Comparison of ENCODE assay signal across 24 cellular contexts in the genomic region with DNA sequence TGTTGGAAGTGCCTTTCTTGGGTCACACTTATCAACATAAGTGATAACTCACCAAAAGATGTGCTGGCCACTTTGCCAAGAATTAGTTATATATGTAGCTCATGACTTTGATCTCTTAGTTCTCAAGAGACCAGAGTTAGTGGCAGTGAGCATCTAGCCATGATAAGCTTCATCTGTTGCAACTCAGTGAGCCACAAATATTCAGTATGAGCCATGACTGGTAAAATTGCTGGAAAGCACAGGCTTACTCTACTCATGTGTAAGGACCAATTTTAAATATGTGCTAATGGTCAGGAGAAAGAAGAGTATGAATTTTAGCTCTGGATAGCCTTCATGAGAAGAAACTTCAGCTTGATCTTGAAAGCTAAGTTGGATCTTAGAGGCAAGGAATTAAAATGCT. TPM values are rescaled to one million over a fixed set of nuclear protein-coding genes. Genes with fewer than 3 reads are reported as not detected.
DNase-seq lines count a peak whose midpoint lies in the region; TF ChIP-seq lines count a peak whose summit lies in the region.
"Had no signal": no experiment of that assay in that cellular context is flagged by ENCODE, and none has a peak within 500 bp of the region (broad histone marks: within the 10 kb centered on the region; RNA-seq: fewer than 3 reads in every experiment).

No MANE protein-coding gene starts in this region.

- H3K27ac ChIP-seq in PC-9, result no peak overlapping the region
- H3K27ac ChIP-seq: GM23248 had no signal

- no peak overlapping the region for H2AFZ ChIP-seq in PC-9
- H2AFZ ChIP-seq: GM23248 had no signal

- no peaks in the 10 kb centered on the region for H4K20me1 ChIP-seq in PC-9 (ENCODE audit: insufficient read depth)

- H3K4me1 ChIP-seq in PC-9 (replicated peaks; ENCODE audit: insufficient read depth), result no peaks in the 10 kb centered on the region

- DNase-seq in amniotic epithelial cell (ENCODE audit: low read depth) (peak; percentile 58), epithelial cell of esophagus (ENCODE audit: low read depth) (peak; percentile 38), kidney glomerular epithelial cell (lab: John Stamatoyannopoulos, UW) (peak; percentile 5), NCI-H2107 (lab: John Stamatoyannopoulos, UW) (no peak), SW480 (ENCODE audit: low spot score) (no peak), PC-9 (no peak), NCI-H82 treated with DMSO at 0.1 percent for 48 hours (lab: John Stamatoyannopoulos, UW; ENCODE audit: unreplicated experiment) (no peak)
- DNase-seq: C1 segment of cervical spinal cord; CD4-positive, alpha-beta memory T cell; DMS53; H7; NCI-H1092; NCI-H1417 treated with DMSO at 0.1 percent for 48 hours; NCI-H1694 treated with DMSO at 0.1 percent for 48 hours; NCI-H2171 treated with DMSO at 0.1 percent for 48 hours; NCI-H524 treated with DMSO at 0.1 percent for 48 hours; NCI-H774; NK-92 treated with Interleukin-12 subunit alpha and Interleukin-12 subunit beta, amount 100 ng/mL, for 24 hours; Right ventricle myocardium superior; RPMI8226 had no signal

- no peaks in the 10 kb centered on the region for H3K36me3 ChIP-seq in PC-9 (ENCODE audit: low read depth)

- H3K4me2 ChIP-seq in PC-9, result no peak overlapping the region

- TF ChIP-seq CTCF in epithelial cell of esophagus (IDR thresholded peaks at IDR 0.05; ENCODE audit: insufficient read depth, low read depth, low read length, missing control alignments) (no peak), PC-9 (conservative IDR thresholded peaks at IDR 0.05) (no peak)

- H3F3A ChIP-seq in PC-9 (ENCODE audit: insufficient read depth, low read depth), result no peaks in the 10 kb centered on the region

- H3K79me2 ChIP-seq in PC-9 (ENCODE audit: low read depth), result no peaks in the 10 kb centered on the region

- CTCF ChIA-PET in PC-9 (lab: Charles Lee), result no interaction called here

- BruUV-seq in PC-9 (replicated peaks; lab: Mats Ljungman, UMichigan), result no TSS peak

- H3K27me3 ChIP-seq in PC-9 (ENCODE audit: insufficient read depth, low read depth), result no peaks in the 10 kb centered on the region

- POLR2A ChIA-PET in PC-9 (lab: Charles Lee; ENCODE audit: unreplicated experiment), result no interaction called here

- intact Hi-C loops in PC-9 (cut with micrococcal nuclease; ENCODE audit: unreplicated experiment), result no loop called here

- H3K9me2 ChIP-seq in PC-9 (ENCODE audit: insufficient read depth), result no peaks in the 10 kb centered on the region

- no peaks in the 10 kb centered on the region for H3K9me3 ChIP-seq in PC-9 (ENCODE audit: insufficient read depth, low read depth)

- H3K4me3 ChIP-seq in epithelial cell of esophagus (ENCODE audit: low read length) (no peak overlapping the region), PC-9 (no peak overlapping the region)
- H3K4me3 ChIP-seq: GM23248 had no signal

RNA-seq across cellular contexts. Expression of gene TLL1, which starts 59.4 kb away (rescaled TPM):
- 0.45 and 0.46 TPM in 2 replicates for total RNA-seq in PC-9 (2021)
- total RNA-seq: CD4-positive, alpha-beta memory T cell; Daoy; GM23248; HT-29; SK-MEL-5 had no signal

Comparison
In these comparisons a context has a peak if more than half of its experiments do, and no peak if none do; other contexts are left out.
1. DNase-seq: peak in amniotic epithelial cell (single experiment), epithelial cell of esophagus (single experiment) and kidney glomerular epithelial cell (single experiment); none in NCI-H2107 (single experiment), SW480 (single experiment), PC-9 (0 of 2) and NCI-H82 treated with DMSO at 0.1 percent for 48 hours (single experiment).